1 cellular context compared by ENCODE assay signal in genomic region chr1:235357485-235358378, GRCh38.
TF ChIP-seq lines count a peak whose summit lies in the region.

No MANE protein-coding gene starts in this region.

TF ChIP-seq in HEK293, 187 proteins besides CTCF, POLR2A, EP300 and RAD21 (continued from another document and continues in another):
- no peak for TF ChIP-seq PATZ1 (tag by site-specific recombination; IDR thresholded peaks at IDR 0.05)
- TF ChIP-seq ZBTB11 (tag by site-specific recombination; conservative IDR thresholded peaks at IDR 0.05; ENCODE audit: low read depth) = 0 out of 2 replicates have a peak, but pooled peaks have one; percentile 9
- TF ChIP-seq ZNF776 (tag by site-specific recombination; IDR thresholded peaks at IDR 0.05; ENCODE audit: borderline replicate concordance) = no peak
- TF ChIP-seq PBX3 (CRISPR knock-in tag; IDR thresholded peaks at IDR 0.05) = no peak
- no peak for TF ChIP-seq ZNF664 (tag by site-specific recombination; IDR thresholded peaks at IDR 0.05)
- TF ChIP-seq ZNF16 (tag by site-specific recombination; IDR thresholded peaks at IDR 0.05; ENCODE audit: low read depth) = no peak
- TF ChIP-seq ZNF184 (tag by site-specific recombination; IDR thresholded peaks at IDR 0.05) = no peak
- no peak for TF ChIP-seq PRDM2 (tag by site-specific recombination; IDR thresholded peaks at IDR 0.05; ENCODE audit: borderline replicate concordance)
- TF ChIP-seq ZNF654 (tag by site-specific recombination; IDR thresholded peaks at IDR 0.05; ENCODE audit: low read depth) = no peak
- no peak for TF ChIP-seq GLI4 (tag by site-specific recombination; IDR thresholded peaks at IDR 0.05)
- TF ChIP-seq ZNF280C (tag by site-specific recombination; IDR thresholded peaks at IDR 0.05) = no peak
- TF ChIP-seq ZNF114 (tag by site-specific recombination; IDR thresholded peaks at IDR 0.05) = no peak
- TF ChIP-seq ZNF302 (tag by site-specific recombination; IDR thresholded peaks at IDR 0.05; ENCODE audit: low read depth) = no peak
- TF ChIP-seq ZNF248 (tag by site-specific recombination; IDR thresholded peaks at IDR 0.05) = no peak
- TF ChIP-seq MEIS1 (CRISPR knock-in tag; IDR thresholded peaks at IDR 0.05; ENCODE audit: borderline replicate concordance) = no peak
- no peak for TF ChIP-seq RBAK (tag by site-specific recombination; IDR thresholded peaks at IDR 0.05)
- TF ChIP-seq ZNF19 (tag by site-specific recombination; IDR thresholded peaks at IDR 0.05; ENCODE audit: low read depth) = no peak
- TF ChIP-seq GFI1B (tag by site-specific recombination; IDR thresholded peaks at IDR 0.05) = no peak
- TF ChIP-seq KLF16 (tag by site-specific recombination; IDR thresholded peaks at IDR 0.05) = no peak
- TF ChIP-seq ZNF843 (tag by site-specific recombination; IDR thresholded peaks at IDR 0.05) = no peak
- no peak for TF ChIP-seq OSR2 (tag by site-specific recombination; IDR thresholded peaks at IDR 0.05)
- no peak for TF ChIP-seq ZNF747 (tag by site-specific recombination; IDR thresholded peaks at IDR 0.05)
- TF ChIP-seq GLIS1 (tag by site-specific recombination; IDR thresholded peaks at IDR 0.05) = peak; percentile 54
- TF ChIP-seq ZNF785 (tag by site-specific recombination; IDR thresholded peaks at IDR 0.05) = no peak
- no peak for TF ChIP-seq ZBTB10 (tag by site-specific recombination; IDR thresholded peaks at IDR 0.05)
- peak; percentile 62 for TF ChIP-seq PRDM10 (tag by site-specific recombination; IDR thresholded peaks at IDR 0.05)
- TF ChIP-seq ZNF341 (tag by site-specific recombination; IDR thresholded peaks at IDR 0.05; ENCODE audit: low read depth) = no peak
- TF ChIP-seq MZF1 (tag by site-specific recombination; IDR thresholded peaks at IDR 0.05; ENCODE audit: borderline replicate concordance) = peak; percentile 95; the same call in 1 of the 2 replicates
- TF ChIP-seq SP2 (tag by site-specific recombination; IDR thresholded peaks at IDR 0.05) = no peak
- TF ChIP-seq ZNF692 (tag by site-specific recombination; IDR thresholded peaks at IDR 0.05) = no peak
- TF ChIP-seq ZBTB6 (tag by site-specific recombination; IDR thresholded peaks at IDR 0.05) = no peak
